In genomic region chr1:8427986-8428385, GRCh38 we compare ENCODE assay signal across 11 cellular contexts.
DNase-seq lines count a peak whose midpoint lies in the region; ATAC-seq and TF ChIP-seq lines count a peak whose summit lies in the region.
"Had no signal": no experiment of that assay in that cellular context is flagged by ENCODE, and none has a peak within 500 bp of the region (broad histone marks: within the 10 kb centered on the region; RNA-seq: fewer than 3 reads in every experiment).

No MANE protein-coding gene starts in this region.

- no peak for DNase-seq in activated T-cell treated with anti-CD3 and anti-CD28 coated beads, Interleukin-2, amount 50 U/mL, for 24 hours
- DNase-seq in activated T-cell treated with anti-CD3 and anti-CD28 coated beads for 4 hours (no peak), UCSD-AML1 (lab: John Stamatoyannopoulos, UW; ENCODE audit: unreplicated experiment) (peak; percentile 58), glutamatergic neuron (no peak), NCI-H526 (lab: John Stamatoyannopoulos, UW) (no peak), left colon (no peak)
- DNase-seq: NCI-H1417 treated with DMSO at 0.1 percent for 48 hours; stimulated activated CD4-positive, alpha-beta T cell treated with anti-CD3 and anti-CD28 coated beads, Interleukin-1b, Interleukin-23, amount 100 ng/mL, for 48 hours had no signal

- peak overlapping the region; percentile 56 for H3K27ac ChIP-seq in stomach smooth muscle (ENCODE audit: low read length)

- peaks cover 35% of the 10 kb centered on the region for H3K4me1 ChIP-seq in stomach smooth muscle (ENCODE audit: control insufficient read depth, insufficient read depth, low read length)

- H3K36me3 ChIP-seq in stomach smooth muscle (ENCODE audit: control insufficient read depth in 2 of 2, insufficient read depth in 2 of 2, low read length in 2 of 2) = no peaks in the 10 kb centered on the region

- TF ChIP-seq CTCF in glutamatergic neuron (IDR thresholded peaks at IDR 0.05; ENCODE audit: partially characterized antibody, unreplicated experiment) = no peak

- no peak for ATAC-seq in GM21825 (IDR thresholded peaks at IDR 0.05; ENCODE audit: unreplicated experiment)
- ATAC-seq in left colon = no peak
- ATAC-seq: Panc1 had no signal

- H3K4me3 ChIP-seq in stomach smooth muscle (ENCODE audit: low read length in 2 of 2) = no peak overlapping the region

- no peaks in the 10 kb centered on the region for H3K36me3 Mint-ChIP-seq in activated T-cell treated with anti-CD3 and anti-CD28 coated beads, Interleukin-2, amount 50 U/mL, for 24 hours (ENCODE audit: low read depth)
- no peaks in the 10 kb centered on the region for H3K36me3 Mint-ChIP-seq in glutamatergic neuron (ENCODE audit: unreplicated experiment)

- H3K4me3 Mint-ChIP-seq in activated T-cell treated with anti-CD3 and anti-CD28 coated beads, Interleukin-2, amount 50 U/mL, for 24 hours = no peak overlapping the region
- peak overlapping the region; percentile 3 for H3K4me3 Mint-ChIP-seq in glutamatergic neuron (ENCODE audit: unreplicated experiment)

- intact Hi-C loops in left colon (cut with DNase I, micrococcal nuclease) = no loop called here

- H3K9ac ChIP-seq in stomach smooth muscle (ENCODE audit: low read length in 2 of 2) = no peak overlapping the region

- no peaks in the 10 kb centered on the region for H3K27me3 Mint-ChIP-seq in activated T-cell treated with anti-CD3 and anti-CD28 coated beads, Interleukin-2, amount 50 U/mL, for 24 hours
- peaks cover 10% of the 10 kb centered on the region for H3K27me3 Mint-ChIP-seq in glutamatergic neuron (ENCODE audit: unreplicated experiment)

- H3K27me3 ChIP-seq in stomach smooth muscle (ENCODE audit: control insufficient read depth in 1 of 2, insufficient read depth in 2 of 2, low read length in 2 of 2) = no peaks in the 10 kb centered on the region

- peak overlapping the region; percentile 20 for H3K27ac Mint-ChIP-seq in activated T-cell treated with anti-CD3 and anti-CD28 coated beads, Interleukin-2, amount 50 U/mL, for 24 hours
- H3K27ac Mint-ChIP-seq in glutamatergic neuron (ENCODE audit: unreplicated experiment) = peak overlapping the region; percentile 5

- no peaks in the 10 kb centered on the region for H3K9me3 ChIP-seq in stomach smooth muscle (ENCODE audit: control insufficient read depth in 2 of 2, low read length in 2 of 2)

- no peaks in the 10 kb centered on the region for H3K9me3 Mint-ChIP-seq in activated T-cell treated with anti-CD3 and anti-CD28 coated beads, Interleukin-2, amount 50 U/mL, for 24 hours
- H3K9me3 Mint-ChIP-seq in glutamatergic neuron (ENCODE audit: unreplicated experiment) = peaks cover 22% of the 10 kb centered on the region

- H3K4me1 Mint-ChIP-seq in activated T-cell treated with anti-CD3 and anti-CD28 coated beads, Interleukin-2, amount 50 U/mL, for 24 hours (ENCODE audit: low read depth) = peaks cover 80% of the 10 kb centered on the region
- peaks cover 51% of the 10 kb centered on the region for H3K4me1 Mint-ChIP-seq in glutamatergic neuron (ENCODE audit: low read depth, unreplicated experiment)
